Comparison of ENCODE assay signal across 15 cellular contexts in genomic region chr11:43969543-43969942, GRCh38. TPM values are rescaled to one million over a fixed set of nuclear protein-coding genes. Genes with fewer than 3 reads are reported as not detected.
DNase-seq lines count a peak whose midpoint lies in the region; ATAC-seq and TF ChIP-seq lines count a peak whose summit lies in the region.
"Had no signal": no experiment of that assay in that cellular context is flagged by ENCODE, and none has a peak within 500 bp of the region (broad histone marks: within the 10 kb centered on the region; RNA-seq: fewer than 3 reads in every experiment).

No MANE protein-coding gene starts in this region.

- H4K8ac ChIP-seq in trophoblast cell (ENCODE audit: low read depth, low read length) = no peak overlapping the region

- H2AK5ac ChIP-seq in trophoblast cell (ENCODE audit: low read length) = no peak overlapping the region

- no peak overlapping the region for H2BK120ac ChIP-seq in trophoblast cell (ENCODE audit: insufficient read depth, low read length, poor library complexity)

- no peak overlapping the region for H3K27ac Mint-ChIP-seq in stimulated activated naive B cell treated with anti-CD40 and anti-IgM and Interleukin-4, amounts not matched to agents 10 μg/mL and 1 μg/mL and 100 μg/mL, for 72 hours
- no peak overlapping the region for H3K27ac Mint-ChIP-seq in activated CD4-positive, alpha-beta T cell treated with anti-CD3 and anti-CD28 coated beads for 36 hours
- H3K27ac Mint-ChIP-seq: activated CD4-positive, alpha-beta memory T cell treated with anti-CD3 and anti-CD28 coated beads, Interleukin-2, amount 10 ng/mL, durations not matched to agents 7 days and 5 days; CD4-positive, alpha-beta memory T cell; HFFc6; T-helper 2 cell treated with Interferon-gamma antibody and Interleukin-4, amounts not matched to agents 5 μg/mL and 100 μg/mL, for 36 hours had no signal

- H2AFZ ChIP-seq in trophoblast cell (ENCODE audit: insufficient read depth, low read length, poor library complexity) = no peak overlapping the region

- no peak overlapping the region for H4K12ac ChIP-seq in trophoblast cell (ENCODE audit: low read depth, low read length)

- H3K4ac ChIP-seq in trophoblast cell (ENCODE audit: low read depth, low read length) = no peak overlapping the region

- no peak overlapping the region for H3K14ac ChIP-seq in trophoblast cell (ENCODE audit: low read length)

- no peaks in the 10 kb centered on the region for H3K36me3 Mint-ChIP-seq in stimulated activated naive B cell treated with anti-CD40 and anti-IgM and Interleukin-4, amounts not matched to agents 10 μg/mL and 1 μg/mL and 100 μg/mL, for 72 hours
- no peaks in the 10 kb centered on the region for H3K36me3 Mint-ChIP-seq in activated CD4-positive, alpha-beta T cell treated with anti-CD3 and anti-CD28 coated beads for 36 hours (ENCODE audit: low read depth)
- H3K36me3 Mint-ChIP-seq: CD4-positive, alpha-beta memory T cell had no signal

- H3K9me3 Mint-ChIP-seq in stimulated activated naive B cell treated with anti-CD40 and anti-IgM and Interleukin-4, amounts not matched to agents 10 μg/mL and 1 μg/mL and 100 μg/mL, for 72 hours = peaks cover 9 to 10% of the 10 kb centered on the region in 2 donors
- H3K9me3 Mint-ChIP-seq in activated CD4-positive, alpha-beta T cell treated with anti-CD3 and anti-CD28 coated beads for 36 hours (ENCODE audit: low read depth) = peaks cover under 1% of the 10 kb centered on the region

- CTCF ChIA-PET in HEK293 (lab: Yijun Ruan, JAX) = interaction anchor here (1.0 kb wide), 1 partner anchor 28 kb away, joined by 3 read pairs; no protein-coding TSS in a partner anchor
- CTCF ChIA-PET in activated CD4-positive, alpha-beta T cell treated with anti-CD3 and anti-CD28 coated beads for 36 hours (lab: Charles Lee) = interaction anchor here (0.6 kb wide), 1 partner anchor 399 kb away, joined by 3 read pairs; no protein-coding TSS in a partner anchor

- H3K23ac ChIP-seq in trophoblast cell (ENCODE audit: low read length) = no peak overlapping the region

- H3K9me3 ChIP-seq in HEK293 (ENCODE audit: control insufficient read depth, insufficient read depth, low read depth, low read length) = no peaks in the 10 kb centered on the region
- H3K9me3 ChIP-seq in SJCRH30 (replicated peaks) = no peaks in the 10 kb centered on the region
- H3K9me3 ChIP-seq in trophoblast cell (ENCODE audit: insufficient read depth, low read depth, low read length) = peaks cover under 1% of the 10 kb centered on the region

- H3K4me3 ChIP-seq in HEK293 (ENCODE audit: low read depth, low read length) (no peak overlapping the region), SJCRH30 (no peak overlapping the region), trophoblast cell (ENCODE audit: low read depth, low read length) (no peak overlapping the region)

- DNase-seq in SJCRH30 = peak; percentile 44 to 62
- peak; percentile 68 for DNase-seq in Right ventricle myocardium superior
- DNase-seq in trophoblast cell = no peak
- DNase-seq in stimulated activated naive B cell treated with anti-CD40 and anti-IgM and Interleukin-4, amounts not matched to agents 10 μg/mL and 1 μg/mL and 100 μg/mL, for 72 hours = no peak
- no peak for DNase-seq in activated CD4-positive, alpha-beta T cell treated with anti-CD3 and anti-CD28 coated beads for 36 hours
- DNase-seq: activated CD4-positive, alpha-beta memory T cell treated with anti-CD3 and anti-CD28 coated beads, Interleukin-2, amount 10 ng/mL, durations not matched to agents 7 days and 5 days; activated naive CD4-positive, alpha-beta T cell; CD4-positive, alpha-beta memory T cell; cerebellar nuclear complex; HFFc6; IMR-90; NCI-H2029 had no signal

- H3K27ac ChIP-seq in HEK293 (ENCODE audit: extremely low read depth, low read depth, low read length) (no peak overlapping the region), SJCRH30 (no peak overlapping the region), trophoblast cell (ENCODE audit: low read depth, low read length) (no peak overlapping the region)

- POLR2A ChIA-PET in HEK293 (lab: Yijun Ruan, JAX) = no interaction called here
- POLR2A ChIA-PET in activated CD4-positive, alpha-beta T cell treated with anti-CD3 and anti-CD28 coated beads for 36 hours (lab: Charles Lee) = no interaction called here

- H3K79me1 ChIP-seq in trophoblast cell (ENCODE audit: low read length) = no peaks in the 10 kb centered on the region

- no peaks in the 10 kb centered on the region for H3K27me3 ChIP-seq in SJCRH30
- no peaks in the 10 kb centered on the region for H3K27me3 ChIP-seq in trophoblast cell (ENCODE audit: insufficient read depth, low read length)

- H2BK12ac ChIP-seq in trophoblast cell (ENCODE audit: low read length) = no peak overlapping the region

- H4K91ac ChIP-seq in trophoblast cell (ENCODE audit: low read depth, low read length) = no peak overlapping the region

- H3K9ac ChIP-seq in trophoblast cell (ENCODE audit: low read length) = peak overlapping the region; percentile 69

- H3K4me1 ChIP-seq in HEK293 (ENCODE audit: control insufficient read depth, insufficient read depth, low read length) (no peaks in the 10 kb centered on the region), SJCRH30 (no peaks in the 10 kb centered on the region), trophoblast cell (ENCODE audit: control insufficient read depth in 1 of 2, insufficient read depth in 2 of 2, low read length in 2 of 2) (peaks cover 0 to 2% of the 10 kb centered on the region in 2 experiments)

- H3K79me2 ChIP-seq in trophoblast cell (ENCODE audit: control insufficient read depth, insufficient read depth, low read length, poor library complexity) = no peaks in the 10 kb centered on the region

- peak; percentile 77 for ATAC-seq in Right ventricle myocardium superior (ENCODE audit: poor library complexity)
- no peak for ATAC-seq in GM21367 (IDR thresholded peaks at IDR 0.05; ENCODE audit: unreplicated experiment)
- no peak for ATAC-seq in stimulated activated naive B cell treated with anti-CD40 and anti-IgM and Interleukin-4, amounts not matched to agents 10 μg/mL and 1 μg/mL and 100 μg/mL, for 72 hours (replicated peaks)
- ATAC-seq in activated CD4-positive, alpha-beta T cell treated with anti-CD3 and anti-CD28 coated beads for 36 hours = no peak

- intact Hi-C loops in Right ventricle myocardium superior (cut with DNase I) = no loop called here
- intact Hi-C loops in activated CD4-positive, alpha-beta T cell treated with anti-CD3 and anti-CD28 coated beads for 36 hours (cut with DNase I, micrococcal nuclease) = no loop called here

- TF ChIP-seq CTCF in HEK293 (tag by site-specific recombination; IDR thresholded peaks at IDR 0.05) = no peak

- no peak overlapping the region for H3K4me2 ChIP-seq in trophoblast cell (ENCODE audit: low read length)

- no peaks in the 10 kb centered on the region for H3K36me3 ChIP-seq in HEK293 (ENCODE audit: control insufficient read depth in 2 of 2, insufficient read depth in 1 of 2, low read length in 2 of 2)
- no peaks in the 10 kb centered on the region for H3K36me3 ChIP-seq in SJCRH30
- H3K36me3 ChIP-seq in trophoblast cell (ENCODE audit: control insufficient read depth in 1 of 2, insufficient read depth in 2 of 2, low read length in 2 of 2) = no peaks in the 10 kb centered on the region

- no CpG with 5 or more reads among the region's 4 CpGs for WGBS in trophoblast cell (ENCODE audit: extremely low coverage, insufficient coverage, insufficient read length)

- no peak overlapping the region for H3K18ac ChIP-seq in trophoblast cell (ENCODE audit: low read length)

- H3K4me1 Mint-ChIP-seq in stimulated activated naive B cell treated with anti-CD40 and anti-IgM and Interleukin-4, amounts not matched to agents 10 μg/mL and 1 μg/mL and 100 μg/mL, for 72 hours = peaks cover 0 to 2% of the 10 kb centered on the region in 2 donors
- no peaks in the 10 kb centered on the region for H3K4me1 Mint-ChIP-seq in activated CD4-positive, alpha-beta T cell treated with anti-CD3 and anti-CD28 coated beads for 36 hours
- H3K4me1 Mint-ChIP-seq: activated CD4-positive, alpha-beta memory T cell treated with anti-CD3 and anti-CD28 coated beads, Interleukin-2, amount 10 ng/mL, durations not matched to agents 7 days and 5 days; CD4-positive, alpha-beta memory T cell had no signal

- no peak overlapping the region for H3K4me3 Mint-ChIP-seq in stimulated activated naive B cell treated with anti-CD40 and anti-IgM and Interleukin-4, amounts not matched to agents 10 μg/mL and 1 μg/mL and 100 μg/mL, for 72 hours
- H3K4me3 Mint-ChIP-seq in activated CD4-positive, alpha-beta T cell treated with anti-CD3 and anti-CD28 coated beads for 36 hours = no peak overlapping the region
- H3K4me3 Mint-ChIP-seq: activated CD4-positive, alpha-beta memory T cell treated with anti-CD3 and anti-CD28 coated beads, Interleukin-2, amount 10 ng/mL, durations not matched to agents 7 days and 5 days; CD4-positive, alpha-beta memory T cell; HFFc6; T-helper 2 cell treated with Interferon-gamma antibody and Interleukin-4, amounts not matched to agents 5 μg/mL and 100 μg/mL, for 36 hours had no signal

- H2BK5ac ChIP-seq in trophoblast cell (ENCODE audit: low read depth, low read length, poor library complexity) = no peak overlapping the region

- H3K27me3 Mint-ChIP-seq in stimulated activated naive B cell treated with anti-CD40 and anti-IgM and Interleukin-4, amounts not matched to agents 10 μg/mL and 1 μg/mL and 100 μg/mL, for 72 hours = peaks cover 12 to 33% of the 10 kb centered on the region in 2 donors
- H3K27me3 Mint-ChIP-seq in activated CD4-positive, alpha-beta T cell treated with anti-CD3 and anti-CD28 coated beads for 36 hours = peaks cover 17% of the 10 kb centered on the region

TF ChIP-seq in HEK293, 187 proteins besides CTCF, POLR2A, EP300 and RAD21 (continues in another document):
- TF ChIP-seq ZIC2 (tag by site-specific recombination; IDR thresholded peaks at IDR 0.05) = peak; percentile 61
- no peak for TF ChIP-seq ZNF76 (tag by site-specific recombination; IDR thresholded peaks at IDR 0.05; ENCODE audit: borderline replicate concordance, low read depth)
- peak; percentile 88 for TF ChIP-seq ZBTB20 (tag by site-specific recombination; IDR thresholded peaks at IDR 0.05)

RNA-seq across cellular contexts. Expression of gene C11orf96, which starts 27.1 kb away (rescaled TPM):
- 2.1 and 3.4 TPM in 2 replicates for total RNA-seq in SJCRH30 (2014; rRNA removed; shearing (Covaris generic))
- total RNA-seq in Right ventricle myocardium superior = 21.0 TPM
- polyA plus RNA-seq in trophoblast cell (2013) = 11.5 and 12.2 TPM in 2 replicates
- total RNA-seq in activated CD4-positive, alpha-beta T cell treated with anti-CD3 and anti-CD28 coated beads for 36 hours = under 1 TPM; 0.42 to 0.62 TPM
- polyA plus RNA-seq: CD4-positive, alpha-beta memory T cell had no signal

Comparison
In these comparisons a context has a peak if more than half of its experiments do, and no peak if none do; other contexts are left out.
1. DNase-seq: peak in SJCRH30 (2 of 2) and Right ventricle myocardium superior (single experiment); none in trophoblast cell (0 of 2), stimulated activated naive B cell treated with anti-CD40 and anti-IgM and Interleukin-4, amounts not matched to agents 10 μg/mL and 1 μg/mL and 100 μg/mL, for 72 hours (single experiment) and activated CD4-positive, alpha-beta T cell treated with anti-CD3 and anti-CD28 coated beads for 36 hours (single experiment).